16 cellular contexts compared by ENCODE assay signal in the genomic region with DNA sequence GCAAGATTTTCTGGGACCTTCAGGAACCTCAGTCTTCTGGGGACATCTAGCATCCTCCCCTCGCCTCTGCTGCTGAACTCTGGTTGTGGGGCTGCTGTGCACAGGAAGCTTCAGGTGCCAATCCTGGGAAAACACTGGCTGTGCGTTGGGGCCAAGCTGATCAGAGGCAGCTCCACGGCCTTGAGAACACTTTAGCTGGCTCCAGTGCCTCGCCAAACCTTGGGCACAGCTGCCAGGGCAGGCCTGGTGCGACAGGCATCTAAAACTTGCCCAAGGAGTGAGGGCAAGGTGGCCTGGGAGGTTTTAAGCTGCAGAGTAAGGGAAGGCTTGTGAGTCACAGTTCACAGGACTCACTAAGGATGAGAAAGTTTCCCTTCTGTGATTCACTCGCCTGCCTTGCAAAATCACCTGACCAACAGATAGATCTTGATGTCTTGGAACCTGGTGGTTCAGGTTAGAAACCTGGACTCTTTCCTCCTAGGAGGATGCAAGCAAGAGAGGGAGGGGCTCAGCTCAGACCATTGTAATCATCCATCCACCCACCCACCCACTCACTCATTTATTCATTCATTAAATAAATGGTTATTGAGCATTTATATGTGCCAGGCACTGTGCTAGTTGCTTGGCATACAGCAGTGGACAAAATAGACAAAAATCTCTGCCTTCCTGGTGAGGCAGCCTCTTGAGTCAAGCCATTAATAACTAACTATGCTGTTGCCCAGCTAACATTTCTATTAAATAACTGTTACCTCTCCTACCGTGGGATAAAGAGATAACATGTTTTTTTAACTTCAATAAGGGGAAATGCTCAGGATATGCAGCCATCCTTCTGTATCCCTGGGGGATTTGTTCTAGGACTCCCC. TPM values are rescaled to one million over a fixed set of nuclear protein-coding genes. Genes with fewer than 3 reads are reported as not detected.
DNase-seq lines count a peak whose midpoint lies in the region; ATAC-seq and TF ChIP-seq lines count a peak whose summit lies in the region.
"Had no signal": no experiment of that assay in that cellular context is flagged by ENCODE, and none has a peak within 500 bp of the region (broad histone marks: within the 10 kb centered on the region; RNA-seq: fewer than 3 reads in every experiment).

No MANE protein-coding gene starts in this region.

- H3K36me3 Mint-ChIP-seq in MCF 10A (ENCODE audit: insufficient read depth, unreplicated experiment), result no peaks in the 10 kb centered on the region

- CTCF ChIA-PET in MCF 10A (lab: Yijun Ruan, JAX), result interaction anchor here (0.5 to 9.8 kb wide), 16 partner anchors 9 to 242 kb away, joined by 3 to 214 read pairs (median 8); partner anchors contain the start of genes AARS2, NFKBIE, SLC35B2 and TMEM151B

- peaks cover 0 to 12% of the 10 kb centered on the region in 2 donors for H3K27me3 ChIP-seq in breast epithelium

- H3K27me3 Mint-ChIP-seq in MCF 10A (ENCODE audit: insufficient read depth, unreplicated experiment), result peaks cover 55% of the 10 kb centered on the region

- H3K9me3 ChIP-seq in breast epithelium, result no peaks in the 10 kb centered on the region
- H3K9me3 ChIP-seq: BLaER1, lower lobe of right lung had no signal

- no TSS peak for BruUV-seq in MCF 10A (replicated peaks; lab: Mats Ljungman, UMichigan)

- intact Hi-C loops in MCF 10A (cut with micrococcal nuclease), result loop anchor here (2.0 kb wide), 1 partner anchor 167 kb away; no protein-coding TSS in a partner anchor
- intact Hi-C loops in breast epithelium (cut with DNase I; ENCODE audit: low total_unique reads), result loop anchor here (10.0 kb wide), 1 partner anchor 745 kb away; no protein-coding TSS in a partner anchor

- peak; percentile 74 for ATAC-seq in stimulated activated naive CD8-positive, alpha-beta T cell treated with anti-CD3 and anti-CD28 coated beads, Interleukin-15, Interleukin-2, amounts not matched to agents 100 U/mL and 50 U/mL, for 24 hours
- ATAC-seq in GM18498 (IDR thresholded peaks at IDR 0.05; ENCODE audit: unreplicated experiment), result no peak
- ATAC-seq: effector memory CD8-positive, alpha-beta T cell; lower lobe of right lung had no signal

- H3K9me3 Mint-ChIP-seq in MCF 10A (ENCODE audit: unreplicated experiment), result no peaks in the 10 kb centered on the region
- H3K9me3 Mint-ChIP-seq: effector memory CD8-positive, alpha-beta T cell had no signal

- no peak overlapping the region for H3K27ac Mint-ChIP-seq in MCF 10A (ENCODE audit: low read depth, unreplicated experiment)
- H3K27ac Mint-ChIP-seq: effector memory CD8-positive, alpha-beta T cell had no signal

- no peak overlapping the region for H3K27ac ChIP-seq in breast epithelium
- H3K27ac ChIP-seq: BLaER1, lower lobe of right lung had no signal

- peak; percentile 66 for DNase-seq in MCF 10A (ENCODE audit: unreplicated experiment)
- no peak for DNase-seq in breast epithelium (ENCODE audit: low spot score in 2 of 2)
- peak; percentile 65 for DNase-seq in RKO (ENCODE audit: low spot score)
- DNase-seq in fibroblast of pulmonary artery (ENCODE audit: low read depth), result peak; percentile 10
- DNase-seq in stimulated activated naive CD8-positive, alpha-beta T cell treated with anti-CD3 and anti-CD28 coated beads, Interleukin-15, Interleukin-2, amounts not matched to agents 100 U/mL and 50 U/mL, for 24 hours, result no peak
- DNase-seq in NCI-H2081 treated with DMSO at 0.1 percent for 48 hours (lab: John Stamatoyannopoulos, UW), result no peak
- DNase-seq in GM03348 (ENCODE audit: low spot score), result no peak
- DNase-seq: amniotic stem cell; effector memory CD8-positive, alpha-beta T cell; head of caudate nucleus; lower lobe of right lung; NCI-H2171 treated with DMSO at 0.1 percent for 48 hours; occipital lobe; stimulated activated naive CD4-positive, alpha-beta T cell treated with Interleukin-2 at 50 U/mL for 16 hours had no signal

- H3K36me3 ChIP-seq in breast epithelium, result no peaks in the 10 kb centered on the region
- H3K36me3 ChIP-seq: BLaER1, lower lobe of right lung had no signal

- no peaks in the 10 kb centered on the region for H3K4me1 Mint-ChIP-seq in MCF 10A (ENCODE audit: insufficient read depth, unreplicated experiment)

- H3K4me3 Mint-ChIP-seq in MCF 10A (ENCODE audit: unreplicated experiment), result no peak overlapping the region
- H3K4me3 Mint-ChIP-seq: effector memory CD8-positive, alpha-beta T cell had no signal

- H3K4me1 ChIP-seq in breast epithelium, result no peaks in the 10 kb centered on the region
- H3K4me1 ChIP-seq: lower lobe of right lung had no signal

- H3K4me3 ChIP-seq in breast epithelium (no peak overlapping the region), fibroblast of pulmonary artery (replicated peaks; ENCODE audit: low read depth, low read length) (no peak overlapping the region)
- H3K4me3 ChIP-seq: BLaER1, lower lobe of right lung had no signal

- TF ChIP-seq CTCF in MCF 10A (IDR thresholded peaks at IDR 0.05; ENCODE audit: unreplicated experiment) (no peak), breast epithelium (IDR thresholded peaks at IDR 0.05) (no peak), fibroblast of pulmonary artery (IDR thresholded peaks at IDR 0.05; ENCODE audit: low read length, missing control alignments) (no peak)

- no peak for TF ChIP-seq POLR2A in breast epithelium (IDR thresholded peaks at IDR 0.05)

- POLR2A ChIA-PET in MCF 10A (lab: Yijun Ruan, JAX), result interaction anchor here (0.5 to 2.7 kb wide), 8 partner anchors 23 to 1244 kb away, joined by 3 to 22 read pairs (median 6); partner anchors contain the start of genes AARS2, CDC5L and HSP90AB1

RNA-seq across cellular contexts. Expression of gene SPATS1, which starts 2.5 kb away (rescaled TPM):
- total RNA-seq in MCF 10A (2022) (not detected in 2 replicates), breast epithelium (not detected)

RNA-seq across cellular contexts. Expression of gene AARS2, which starts 26.8 kb away (rescaled TPM):
- total RNA-seq in MCF 10A (2022) (15.5 and 23.2 TPM in 2 replicates), breast epithelium (10 to 100 TPM in 2 of 3 donors, 1 to 10 TPM in 1; 6.9 to 16.5 (median 12.8) TPM)

RNA-seq across cellular contexts. Expression of gene CDC5L, which starts 47.5 kb away (rescaled TPM):
- 23.1 and 26.4 TPM in 2 replicates for total RNA-seq in MCF 10A (2022)
- total RNA-seq in breast epithelium, result 10 to 100 TPM; 21.1 to 29.1 (median 22.0) TPM

Comparison
In these comparisons a context has a peak if more than half of its experiments do, and no peak if none do; other contexts are left out.
1. DNase-seq: peak in MCF 10A (single experiment), RKO (single experiment) and fibroblast of pulmonary artery (single experiment); none in breast epithelium (0 of 2), stimulated activated naive CD8-positive, alpha-beta T cell treated with anti-CD3 and anti-CD28 coated beads, Interleukin-15, Interleukin-2, amounts not matched to agents 100 U/mL and 50 U/mL, for 24 hours (single experiment), NCI-H2081 treated with DMSO at 0.1 percent for 48 hours (single experiment) and GM03348 (single experiment).